8 cellular contexts compared by ENCODE assay signal in genomic region chr18:24427484-24427883, GRCh38. TPM values are rescaled to one million over a fixed set of nuclear protein-coding genes. Genes with fewer than 3 reads are reported as not detected.
A peak's percentile ranks its signal among the peaks of the same experiment; 100 is the strongest.
DNase-seq lines count a peak whose midpoint lies in the region; TF ChIP-seq lines count a peak whose summit lies in the region.

No MANE protein-coding gene starts in this region.

- no peak overlapping the region for H3K27ac ChIP-seq in Peyer's patch

- peaks cover 0 to 8% (median 0%) of the 10 kb centered on the region in 3 donors for H3K36me3 ChIP-seq in Peyer's patch

- no peaks in the 10 kb centered on the region for H3K27me3 ChIP-seq in Peyer's patch

- peak overlapping the region; percentile 77 to 92 (median 86) for H3K4me3 ChIP-seq in Peyer's patch

- no peak for TF ChIP-seq CTCF in Peyer's patch (IDR thresholded peaks at IDR 0.05)

- TF ChIP-seq POLR2A in Peyer's patch (IDR thresholded peaks at IDR 0.05) (no peak), erythroblast (IDR thresholded peaks at IDR 0.05; ENCODE audit: low read length) (no peak)

- DNase-seq in NCI-H82 (lab: John Stamatoyannopoulos, UW) (peak; percentile 66), NCI-H82 treated with DMSO at 0.1 percent for 48 hours (lab: John Stamatoyannopoulos, UW; ENCODE audit: unreplicated experiment) (no peak), Peyer's patch (no peak), erythroblast (lab: John Stamatoyannopoulos, UW) (peak; percentile 46 to 55), pons (ENCODE audit: low spot score) (peak; percentile 5), NCI-H2196 treated with DMSO at 0.1 percent for 48 hours (lab: John Stamatoyannopoulos, UW; ENCODE audit: unreplicated experiment) (no peak), C1 segment of cervical spinal cord (lab: John Stamatoyannopoulos, UW) (no peak), LoVo (ENCODE audit: low spot score) (no peak)

- peaks cover 0 to 6% (median 0%) of the 10 kb centered on the region in 4 donors for H3K4me1 ChIP-seq in Peyer's patch

- H3K9me3 ChIP-seq in Peyer's patch = no peaks in the 10 kb centered on the region

RNA-seq across cellular contexts. Expression of gene IMPACT, which starts 1.0 kb away (rescaled TPM):
- total RNA-seq in Peyer's patch = 10 to 100 TPM; 10.3 to 18.2 (median 13.8) TPM

RNA-seq across cellular contexts. Expression of gene OSBPL1A, which starts 29.9 kb away (rescaled TPM):
- total RNA-seq in Peyer's patch = 10 to 100 TPM; 52.9 to 67.6 (median 59.0) TPM

RNA-seq across cellular contexts. Expression of gene HRH4, which starts 33.0 kb away (rescaled TPM):
- total RNA-seq in Peyer's patch = not detected

Comparison
In these comparisons a context has a peak if more than half of its experiments do, and no peak if none do; other contexts are left out.
1. DNase-seq: peak in NCI-H82 (single experiment), erythroblast (2 of 2) and pons (single experiment); none in NCI-H82 treated with DMSO at 0.1 percent for 48 hours (single experiment), Peyer's patch (0 of 3), NCI-H2196 treated with DMSO at 0.1 percent for 48 hours (single experiment), C1 segment of cervical spinal cord (0 of 14) and LoVo (single experiment).